ENCODE assay signal across 22 cellular contexts in genomic region chr15:76217867-76218217, GRCh38.
"Had no signal": no experiment of that assay in that cellular context is flagged by ENCODE, and none has a peak within 500 bp of the region (broad histone marks: within the 10 kb centered on the region; RNA-seq: fewer than 3 reads in every experiment).

No MANE protein-coding gene starts in this region.

- DNase-seq: effector memory CD8-positive, alpha-beta T cell; gastrocnemius medialis; immature natural killer cell; left ventricle myocardium inferior; lower lobe of right lung; midbrain; occipital lobe; psoas muscle; right lobe of liver; stimulated activated CD4-positive, alpha-beta T cell treated with anti-CD3 and anti-CD28 coated beads, Interleukin-4, amount 100 ng/mL, for 1 hour; stimulated activated CD8-positive, alpha-beta memory T cell treated with anti-CD3 and anti-CD28 coated beads, Interleukin-4, amount 100 ng/mL, for 48 hours; testis; upper lobe of right lung had no signal

- H3K27me3 ChIP-seq: esophagus muscularis mucosa, gastrocnemius medialis, right lobe of liver, testis, tibial nerve, upper lobe of right lung, vagina had no signal

- H3K27me3 Mint-ChIP-seq: dendritic cell treated with granulocyte-macrophage colony-stimulating factor and Interleukin-4, amounts not matched to agents 40 ng/mL and 50 ng/mL, for 4 days; effector memory CD8-positive, alpha-beta T cell; memory B cell; natural killer cell treated with Interleukin-12 subunit alpha and Interleukin-12 subunit beta and Interleukin-15 and Interleukin-18, amount 100 ng/mL, for 72 hours; stimulated activated naive CD8-positive, alpha-beta T cell treated with anti-CD3 and anti-CD28 coated beads, Interleukin-15, Interleukin-2, amounts not matched to agents 100 ng/mL and 50 ng/mL, for 24 hours had no signal

- H3K27ac ChIP-seq: esophagus muscularis mucosa, gastrocnemius medialis, left ventricle myocardium inferior, lower lobe of right lung, parathyroid adenoma, psoas muscle, right lobe of liver, testis, tibial nerve, upper lobe of right lung, vagina had no signal

- H3K4me1 Mint-ChIP-seq: stimulated activated effector memory CD8-positive, alpha-beta T cell treated with anti-CD3 and anti-CD28 coated beads, Interleukin-12 subunit alpha, Interleukin-12 subunit beta, amount 100 ng/mL, for 72 hours had no signal

- H3K4me3 ChIP-seq: esophagus muscularis mucosa, gastrocnemius medialis, left ventricle myocardium inferior, lower lobe of right lung, psoas muscle, right lobe of liver, testis, tibial nerve, upper lobe of right lung, vagina had no signal

- H3K27ac Mint-ChIP-seq: dendritic cell treated with granulocyte-macrophage colony-stimulating factor and Interleukin-4, amounts not matched to agents 40 ng/mL and 50 ng/mL, for 4 days; stimulated activated naive CD8-positive, alpha-beta T cell treated with anti-CD3 and anti-CD28 coated beads, Interleukin-15, Interleukin-2, amounts not matched to agents 100 ng/mL and 50 ng/mL, for 24 hours had no signal

- H3K4me1 ChIP-seq: lower lobe of right lung, parathyroid adenoma, right lobe of liver, testis, upper lobe of right lung had no signal

- H3K9me3 ChIP-seq: esophagus muscularis mucosa, gastrocnemius medialis, lower lobe of right lung, psoas muscle, right lobe of liver, testis, upper lobe of right lung, vagina had no signal

- H3K4me3 Mint-ChIP-seq: dendritic cell treated with granulocyte-macrophage colony-stimulating factor and Interleukin-4, amounts not matched to agents 40 ng/mL and 50 ng/mL, for 4 days; effector memory CD8-positive, alpha-beta T cell; memory B cell; natural killer cell treated with Interleukin-12 subunit alpha and Interleukin-12 subunit beta and Interleukin-15 and Interleukin-18, amount 100 ng/mL, for 72 hours; stimulated activated effector memory CD8-positive, alpha-beta T cell treated with anti-CD3 and anti-CD28 coated beads, Interleukin-12 subunit alpha, Interleukin-12 subunit beta, amount 100 ng/mL, for 72 hours; stimulated activated naive CD8-positive, alpha-beta T cell treated with anti-CD3 and anti-CD28 coated beads, Interleukin-15, Interleukin-2, amounts not matched to agents 100 ng/mL and 50 ng/mL, for 24 hours had no signal

- ATAC-seq: effector memory CD8-positive, alpha-beta T cell; gastrocnemius medialis; natural killer cell treated with Interleukin-12 subunit alpha and Interleukin-12 subunit beta and Interleukin-15 and Interleukin-18, amount 100 ng/mL, for 72 hours; right lobe of liver; stimulated activated effector memory CD8-positive, alpha-beta T cell treated with anti-CD3 and anti-CD28 coated beads, Interleukin-12 subunit alpha, Interleukin-12 subunit beta, amount 100 ng/mL, for 72 hours had no signal

- H3K9me3 Mint-ChIP-seq: dendritic cell treated with granulocyte-macrophage colony-stimulating factor and Interleukin-4, amounts not matched to agents 40 ng/mL and 50 ng/mL, for 4 days; effector memory CD8-positive, alpha-beta T cell; immature natural killer cell; natural killer cell treated with Interleukin-12 subunit alpha and Interleukin-12 subunit beta and Interleukin-15 and Interleukin-18, amount 100 ng/mL, for 72 hours; stimulated activated effector memory CD8-positive, alpha-beta T cell treated with anti-CD3 and anti-CD28 coated beads, Interleukin-12 subunit alpha, Interleukin-12 subunit beta, amount 100 ng/mL, for 72 hours; stimulated activated naive CD8-positive, alpha-beta T cell treated with anti-CD3 and anti-CD28 coated beads, Interleukin-15, Interleukin-2, amounts not matched to agents 100 ng/mL and 50 ng/mL, for 24 hours had no signal
